Comparison of ENCODE assay signal across 8 cellular contexts in genomic region chr6:169959129-169960002, GRCh38.
DNase-seq lines count a peak whose midpoint lies in the region; ATAC-seq and TF ChIP-seq lines count a peak whose summit lies in the region.

No MANE protein-coding gene starts in this region.

- intact Hi-C loops in body of pancreas (cut with DNase I) = no loop called here

- H3K27me3 ChIP-seq in body of pancreas = no peaks in the 10 kb centered on the region
- no peaks in the 10 kb centered on the region for H3K27me3 ChIP-seq in trophoblast cell (ENCODE audit: insufficient read depth, low read length)

- H2BK120ac ChIP-seq in trophoblast cell (ENCODE audit: insufficient read depth, low read length, poor library complexity) = no peak overlapping the region

- no peak overlapping the region for H4K8ac ChIP-seq in trophoblast cell (ENCODE audit: low read depth, low read length)

- ATAC-seq in GM18511 (IDR thresholded peaks at IDR 0.05; ENCODE audit: unreplicated experiment) (peak; percentile 96), HG03097 (IDR thresholded peaks at IDR 0.05; ENCODE audit: low FRiP score, unreplicated experiment) (peak; percentile 55), body of pancreas (peak; percentile 81), GM19324 (IDR thresholded peaks at IDR 0.05; ENCODE audit: low FRiP score, unreplicated experiment) (no peak), HG03469 (IDR thresholded peaks at IDR 0.05; ENCODE audit: unreplicated experiment) (no peak)

- H3K4me1 ChIP-seq in body of pancreas (peaks cover 18% of the 10 kb centered on the region), trophoblast cell (ENCODE audit: control insufficient read depth in 1 of 2, insufficient read depth in 2 of 2, low read length in 2 of 2) (peaks cover 3 to 8% of the 10 kb centered on the region in 2 experiments)

- 58 to 64% methylated on average over 22 to 28 of the region's 28 CpGs for WGBS in body of pancreas, 2 donors
- no CpG with 5 or more reads among the region's 28 CpGs for WGBS in trophoblast cell (ENCODE audit: extremely low coverage, insufficient coverage, insufficient read length)

- peak in 1 of 3 donors; percentile 12 for TF ChIP-seq POLR2A in body of pancreas (IDR thresholded peaks at IDR 0.05)

- H3K27ac ChIP-seq in body of pancreas = peak overlapping the region; percentile 5 to 54 (median 28)
- no peak overlapping the region for H3K27ac ChIP-seq in trophoblast cell (ENCODE audit: low read depth, low read length)

- no peak overlapping the region for H3K23ac ChIP-seq in trophoblast cell (ENCODE audit: low read length)

- no peak overlapping the region for H3K18ac ChIP-seq in trophoblast cell (ENCODE audit: low read length)

- H3K4me3 ChIP-seq in body of pancreas (no peak overlapping the region), trophoblast cell (ENCODE audit: low read depth, low read length) (no peak overlapping the region)

- no peak overlapping the region for H2AFZ ChIP-seq in trophoblast cell (ENCODE audit: insufficient read depth, low read length, poor library complexity)

- no peaks in the 10 kb centered on the region for H3K9me3 ChIP-seq in body of pancreas
- H3K9me3 ChIP-seq in trophoblast cell (ENCODE audit: insufficient read depth, low read depth, low read length) = no peaks in the 10 kb centered on the region

- no peak overlapping the region for H2AK5ac ChIP-seq in trophoblast cell (ENCODE audit: low read length)

- H3K36me3 ChIP-seq in body of pancreas (replicated peaks in 1 of 2; ENCODE audit: insufficient read depth in 1 of 2, low read depth in 2 of 2) (no peaks in the 10 kb centered on the region), trophoblast cell (ENCODE audit: control insufficient read depth in 1 of 2, insufficient read depth in 2 of 2, low read length in 2 of 2) (no peaks in the 10 kb centered on the region)

- H3K4ac ChIP-seq in trophoblast cell (ENCODE audit: low read depth, low read length) = no peak overlapping the region

- no peak overlapping the region for H2BK12ac ChIP-seq in trophoblast cell (ENCODE audit: low read length)

- H3K79me2 ChIP-seq in trophoblast cell (ENCODE audit: control insufficient read depth, insufficient read depth, low read length, poor library complexity) = no peaks in the 10 kb centered on the region

- H3K79me1 ChIP-seq in trophoblast cell (ENCODE audit: low read length) = peaks cover 5% of the 10 kb centered on the region

- H3K14ac ChIP-seq in trophoblast cell (ENCODE audit: low read length) = no peak overlapping the region

- DNase-seq in NOMO-1 treated with DMSO at 0.1 percent for 48 hours (lab: John Stamatoyannopoulos, UW; ENCODE audit: unreplicated experiment) = peak; percentile 82
- DNase-seq in body of pancreas = peak; percentile 48 to 68 (median 66)
- DNase-seq in trophoblast cell = peak; percentile 35 to 65
- DNase-seq in amniotic stem cell (lab: John Stamatoyannopoulos, UW) = no peak

- H4K91ac ChIP-seq in trophoblast cell (ENCODE audit: low read depth, low read length) = no peak overlapping the region

- H3K9ac ChIP-seq in trophoblast cell (ENCODE audit: low read length) = no peak overlapping the region

- H4K12ac ChIP-seq in trophoblast cell (ENCODE audit: low read depth, low read length) = no peak overlapping the region

- H3K4me2 ChIP-seq in trophoblast cell (ENCODE audit: low read length) = no peak overlapping the region

- TF ChIP-seq CTCF in body of pancreas (IDR thresholded peaks at IDR 0.05) = peak in 4 of 7 experiments; percentile 27 to 39 (median 32)

- H2BK5ac ChIP-seq in trophoblast cell (ENCODE audit: low read depth, low read length, poor library complexity) = no peak overlapping the region

Comparison
In these comparisons a context has a peak if more than half of its experiments do, and no peak if none do; other contexts are left out.
1. ATAC-seq: peak in GM18511 (single experiment), HG03097 (single experiment) and body of pancreas (single experiment); none in GM19324 (single experiment) and HG03469 (single experiment).